ENCODE assay signal across 1 cellular context in genomic region chr16:57611184-57611583, GRCh38.
A peak's percentile ranks its signal among the peaks of the same experiment; 100 is the strongest.
TF ChIP-seq lines count a peak whose summit lies in the region.

No MANE protein-coding gene starts in this region.

TF ChIP-seq in GM12878, 131 proteins besides CTCF, POLR2A, EP300 and RAD21 (continued from another document and continues in another):
- no peak for TF ChIP-seq ZBTB40 (IDR thresholded peaks at IDR 0.05; ENCODE audit: borderline replicate concordance)
- TF ChIP-seq YBX1 (IDR thresholded peaks at IDR 0.05), result no peak
- TF ChIP-seq ATF2 (IDR thresholded peaks at IDR 0.05; ENCODE audit: low read length), result peak; percentile 70
- TF ChIP-seq SRF (IDR thresholded peaks at IDR 0.05; ENCODE audit: low read depth in 2 of 2, low read length in 2 of 2), result no peak
- peak; percentile 86 for TF ChIP-seq JUNB (IDR thresholded peaks at IDR 0.05)
- TF ChIP-seq ETV6 (conservative IDR thresholded peaks at IDR 0.05 in 1 of 2, IDR thresholded peaks at IDR 0.05 in 1 of 2; ENCODE audit: borderline replicate concordance in 1 of 2, low read depth in 1 of 2), result no peak
- TF ChIP-seq IRF4 (IDR thresholded peaks at IDR 0.05; ENCODE audit: low read depth, low read length), result no peak
- 0 out of 2 replicates have a peak, but pooled peaks have one; percentile 9 for TF ChIP-seq BCL11A (IDR thresholded peaks at IDR 0.05; ENCODE audit: low read depth, low read length)
- no peak for TF ChIP-seq BCLAF1 (IDR thresholded peaks at IDR 0.05)
- TF ChIP-seq IKZF1 (conservative IDR thresholded peaks at IDR 0.05), result no peak
- TF ChIP-seq MYC (IDR thresholded peaks at IDR 0.05; ENCODE audit: insufficient read depth, insufficient read length, insufficient replicate concordance, low read length, severe bottlenecking), result no peak
- no peak for TF ChIP-seq ZBED1 (IDR thresholded peaks at IDR 0.05; ENCODE audit: borderline replicate concordance)
- no peak for TF ChIP-seq GATAD2B (conservative IDR thresholded peaks at IDR 0.05; ENCODE audit: low read depth)
- no peak for TF ChIP-seq RAD51 (IDR thresholded peaks at IDR 0.05)
- TF ChIP-seq ATF7 (IDR thresholded peaks at IDR 0.05; ENCODE audit: low read depth), result peak; percentile 20; the same call in 1 of the 2 replicates
- no peak for TF ChIP-seq STAT1 (conservative IDR thresholded peaks at IDR 0.05)
- TF ChIP-seq RCOR1 (conservative IDR thresholded peaks at IDR 0.05; ENCODE audit: low read depth, low read length), result no peak
- no peak for TF ChIP-seq ZNF24 (IDR thresholded peaks at IDR 0.05)
- no peak for TF ChIP-seq ZZZ3 (IDR thresholded peaks at IDR 0.05; ENCODE audit: control insufficient read depth, insufficient read length, low read depth)
- TF ChIP-seq IKZF2 (IDR thresholded peaks at IDR 0.05), result peak; percentile 38 to 49; a peak in 3 of 4 replicates
- 0 out of 2 replicates have a peak, but pooled peaks have one; percentile 12 for TF ChIP-seq GABPA (IDR thresholded peaks at IDR 0.05; ENCODE audit: low read depth)
- peak; percentile 20 for TF ChIP-seq SKIL (IDR thresholded peaks at IDR 0.05; ENCODE audit: low read depth, poor library complexity, severe bottlenecking)
- 0 out of 2 replicates have a peak, but pooled peaks have one; percentile 60 for TF ChIP-seq ZNF592 (IDR thresholded peaks at IDR 0.05)
- TF ChIP-seq SPI1 (IDR thresholded peaks at IDR 0.05; ENCODE audit: borderline replicate concordance, insufficient read depth, low read depth, low read length), result peak; percentile 45; the same call in 1 of the 2 replicates
- no peak for TF ChIP-seq MLLT1 (IDR thresholded peaks at IDR 0.05)
- no peak for TF ChIP-seq POLR2AphosphoS5 (IDR thresholded peaks at IDR 0.05; ENCODE audit: low read length)
- no peak for TF ChIP-seq ZNF384 (IDR thresholded peaks at IDR 0.05; ENCODE audit: borderline replicate concordance, low read depth, low read length)
- no peak for TF ChIP-seq E2F4 (IDR thresholded peaks at IDR 0.05; ENCODE audit: low read depth, low read length)
- no peak for TF ChIP-seq REST (IDR thresholded peaks at IDR 0.05; ENCODE audit: low read depth, low read length)
- TF ChIP-seq CHD1 (IDR thresholded peaks at IDR 0.05; ENCODE audit: low read depth, low read length), result no peak
- no peak for TF ChIP-seq TBL1XR1 (IDR thresholded peaks at IDR 0.05; ENCODE audit: low read depth, low read length)
- no peak for TF ChIP-seq MYB (IDR thresholded peaks at IDR 0.05; ENCODE audit: borderline replicate concordance, low read depth, low read length)
